In genomic region chr11:19714093-19714386, GRCh38 we compare ENCODE assay signal across 9 cellular contexts. TPM values are rescaled to one million over a fixed set of nuclear protein-coding genes. Genes with fewer than 3 reads are reported as not detected.
DNase-seq lines count a peak whose midpoint lies in the region; ATAC-seq and TF ChIP-seq lines count a peak whose summit lies in the region.
"Had no signal": no experiment of that assay in that cellular context is flagged by ENCODE, and none has a peak within 500 bp of the region (broad histone marks: within the 10 kb centered on the region; RNA-seq: fewer than 3 reads in every experiment).

No MANE protein-coding gene starts in this region.

- peaks cover 3% of the 10 kb centered on the region for H3K36me3 Mint-ChIP-seq in IgD-negative memory B cell
- H3K36me3 Mint-ChIP-seq in natural killer cell treated with Interleukin-12 subunit alpha and Interleukin-12 subunit beta and Interleukin-15 and Interleukin-18, amount 100 ng/mL, for 72 hours, result no peaks in the 10 kb centered on the region

- peaks cover 6 to 18% (median 12%) of the 10 kb centered on the region in 3 donors for H3K4me1 Mint-ChIP-seq in IgD-negative memory B cell
- peaks cover 15 to 25% of the 10 kb centered on the region in 2 donors for H3K4me1 Mint-ChIP-seq in natural killer cell treated with Interleukin-12 subunit alpha and Interleukin-12 subunit beta and Interleukin-15 and Interleukin-18, amount 100 ng/mL, for 72 hours (ENCODE audit: low read depth in 2 of 2)

- H3K4me3 Mint-ChIP-seq in IgD-negative memory B cell, result peak overlapping the region; percentile 82 to 97 (median 90)
- H3K4me3 Mint-ChIP-seq in natural killer cell treated with Interleukin-12 subunit alpha and Interleukin-12 subunit beta and Interleukin-15 and Interleukin-18, amount 100 ng/mL, for 72 hours, result peak overlapping the region; percentile 70

- H3K9me3 Mint-ChIP-seq in IgD-negative memory B cell, result no peaks in the 10 kb centered on the region
- H3K9me3 Mint-ChIP-seq in natural killer cell treated with Interleukin-12 subunit alpha and Interleukin-12 subunit beta and Interleukin-15 and Interleukin-18, amount 100 ng/mL, for 72 hours, result no peaks in the 10 kb centered on the region

- peak overlapping the region in 2 of 3 donors; percentile 65 to 68 for H3K27ac Mint-ChIP-seq in IgD-negative memory B cell
- no peak overlapping the region for H3K27ac Mint-ChIP-seq in natural killer cell treated with Interleukin-12 subunit alpha and Interleukin-12 subunit beta and Interleukin-15 and Interleukin-18, amount 100 ng/mL, for 72 hours

- no peak for TF ChIP-seq CTCF in AG09309 (IDR thresholded peaks at IDR 0.05; ENCODE audit: control insufficient read depth, insufficient read depth, low read depth, low read length, missing control alignments)
- no peak for TF ChIP-seq CTCF in coronary artery (IDR thresholded peaks at IDR 0.05)

- peaks cover 40% of the 10 kb centered on the region for H3K27me3 Mint-ChIP-seq in IgD-negative memory B cell
- H3K27me3 Mint-ChIP-seq in natural killer cell treated with Interleukin-12 subunit alpha and Interleukin-12 subunit beta and Interleukin-15 and Interleukin-18, amount 100 ng/mL, for 72 hours, result peaks cover 31 to 44% of the 10 kb centered on the region in 2 donors

- peak overlapping the region; percentile 97 to 98 for H3K27ac ChIP-seq in coronary artery

- ATAC-seq in natural killer cell treated with Interleukin-12 subunit alpha and Interleukin-12 subunit beta and Interleukin-15 and Interleukin-18, amount 100 ng/mL, for 72 hours, result no peak
- ATAC-seq in HG02852 (IDR thresholded peaks at IDR 0.05; ENCODE audit: unreplicated experiment), result no peak
- no peak for ATAC-seq in HG02763 (IDR thresholded peaks at IDR 0.05; ENCODE audit: unreplicated experiment)
- ATAC-seq in HG03457 (IDR thresholded peaks at IDR 0.05; ENCODE audit: unreplicated experiment), result no peak
- ATAC-seq: GM12878 had no signal

- DNase-seq in AG09309 (ENCODE audit: low read depth) (no peak), coronary artery (ENCODE audit: low spot score) (no peak), AG20443 (ENCODE audit: low spot score) (no peak)
- DNase-seq in natural killer cell treated with Interleukin-12 subunit alpha and Interleukin-12 subunit beta and Interleukin-15 and Interleukin-18, amount 100 ng/mL, for 72 hours (ENCODE audit: low spot score), result no peak

- H3K4me3 ChIP-seq in AG09309 (ENCODE audit: control insufficient read depth, low read depth, low read length) (peak overlapping the region; percentile 69), coronary artery (peak overlapping the region; percentile 97)
- H3K4me3 ChIP-seq: GM12878 had no signal

RNA-seq across cellular contexts. Expression of gene NAV2, which starts 1.4 kb away (rescaled TPM):
- 0.19 TPM for polyA plus RNA-seq in IgD-negative memory B cell
- total RNA-seq in natural killer cell treated with Interleukin-12 subunit alpha and Interleukin-12 subunit beta and Interleukin-15 and Interleukin-18, amount 100 ng/mL, for 72 hours, result under 1 TPM; 0.31 to 0.67 TPM

Comparison
In these comparisons a context has a peak if more than half of its experiments do, and no peak if none do; other contexts are left out.
1. H3K27ac Mint-ChIP-seq: peak in IgD-negative memory B cell (2 of 3); none in natural killer cell treated with Interleukin-12 subunit alpha and Interleukin-12 subunit beta and Interleukin-15 and Interleukin-18, amount 100 ng/mL, for 72 hours (0 of 2).